Comparison of ENCODE assay signal across 8 cellular contexts in genomic region chr6:29941476-29941875, GRCh38. TPM values are rescaled to one million over a fixed set of nuclear protein-coding genes. Genes with fewer than 3 reads are reported as not detected.
A peak's percentile ranks its signal among the peaks of the same experiment; 100 is the strongest.
DNase-seq lines count a peak whose midpoint lies in the region; ATAC-seq and TF ChIP-seq lines count a peak whose summit lies in the region.

No MANE protein-coding gene starts in this region.

- H2BK120ac ChIP-seq in trophoblast cell (ENCODE audit: insufficient read depth, low read length, poor library complexity) = no peak overlapping the region

- H3K14ac ChIP-seq in trophoblast cell (ENCODE audit: low read length) = no peak overlapping the region

- no peak overlapping the region for H2BK5ac ChIP-seq in trophoblast cell (ENCODE audit: low read depth, low read length, poor library complexity)

- H3K4me1 Mint-ChIP-seq in activated T-cell treated with anti-CD3 and anti-CD28 coated beads, Interleukin-2, amount 50 U/mL, for 24 hours (ENCODE audit: low read depth) = peaks cover 48% of the 10 kb centered on the region
- H3K4me1 Mint-ChIP-seq in activated T-helper 17 cell treated with anti-CD3 and anti-CD28 coated beads, Interleukin-2, amount 50 U/mL, for 72 hours = peaks cover 20% of the 10 kb centered on the region

- no peak overlapping the region for H3K18ac ChIP-seq in trophoblast cell (ENCODE audit: low read length)

- no peak overlapping the region for H2AFZ ChIP-seq in trophoblast cell (ENCODE audit: insufficient read depth, low read length, poor library complexity)

- no peak overlapping the region for H2AK5ac ChIP-seq in trophoblast cell (ENCODE audit: low read length)

- no peak overlapping the region for H3K4me2 ChIP-seq in trophoblast cell (ENCODE audit: low read length)

- H3K79me2 ChIP-seq in trophoblast cell (ENCODE audit: control insufficient read depth, insufficient read depth, low read length, poor library complexity) = no peaks in the 10 kb centered on the region

- no peaks in the 10 kb centered on the region for H3K79me1 ChIP-seq in trophoblast cell (ENCODE audit: low read length)

- no peak overlapping the region for H3K9ac ChIP-seq in trophoblast cell (ENCODE audit: low read length)

- H3K27me3 ChIP-seq in kidney epithelial cell (ENCODE audit: control insufficient read depth, insufficient read depth, low read length) (no peaks in the 10 kb centered on the region), thymus (ENCODE audit: control insufficient read depth, insufficient read depth) (no peaks in the 10 kb centered on the region), trophoblast cell (ENCODE audit: insufficient read depth, low read length) (peaks cover 15% of the 10 kb centered on the region)

- ATAC-seq in activated T-helper 17 cell treated with anti-CD3 and anti-CD28 coated beads, Interleukin-2, amount 50 U/mL, for 72 hours (replicated peaks) = no peak

- no peak for TF ChIP-seq CTCF in kidney epithelial cell (IDR thresholded peaks at IDR 0.05; ENCODE audit: insufficient read depth, low read length, poor library complexity, severe bottlenecking)

- H3K27ac Mint-ChIP-seq in activated T-cell treated with anti-CD3 and anti-CD28 coated beads, Interleukin-2, amount 50 U/mL, for 24 hours = peak overlapping the region; percentile 99
- H3K27ac Mint-ChIP-seq in activated T-helper 17 cell treated with anti-CD3 and anti-CD28 coated beads, Interleukin-2, amount 50 U/mL, for 72 hours = peak overlapping the region; percentile 100

- no peak overlapping the region for H3K4ac ChIP-seq in trophoblast cell (ENCODE audit: low read depth, low read length)

- DNase-seq in activated T-cell treated with anti-CD3 and anti-CD28 coated beads, Interleukin-2, amount 50 U/mL, for 24 hours = no peak
- DNase-seq in activated T-cell treated with anti-CD3 and anti-CD28 coated beads for 4 hours (no peak), kidney epithelial cell (ENCODE audit: low read depth) (no peak), COR-L47 (lab: John Stamatoyannopoulos, UW) (no peak), iPS-NIHi7 (ENCODE audit: extremely low spot score) (no peak), trophoblast cell (no peak)

- no peaks in the 10 kb centered on the region for H3K9me3 ChIP-seq in thymus (ENCODE audit: control insufficient read depth)
- peaks cover 4% of the 10 kb centered on the region for H3K9me3 ChIP-seq in trophoblast cell (ENCODE audit: insufficient read depth, low read depth, low read length)

- no peak overlapping the region for H3K23ac ChIP-seq in trophoblast cell (ENCODE audit: low read length)

- H3K36me3 Mint-ChIP-seq in activated T-cell treated with anti-CD3 and anti-CD28 coated beads, Interleukin-2, amount 50 U/mL, for 24 hours (ENCODE audit: low read depth) = peaks cover 46% of the 10 kb centered on the region
- peaks cover 51% of the 10 kb centered on the region for H3K36me3 Mint-ChIP-seq in activated T-helper 17 cell treated with anti-CD3 and anti-CD28 coated beads, Interleukin-2, amount 50 U/mL, for 72 hours (ENCODE audit: low read depth)

- H3K9me3 Mint-ChIP-seq in activated T-cell treated with anti-CD3 and anti-CD28 coated beads, Interleukin-2, amount 50 U/mL, for 24 hours = peaks cover 4% of the 10 kb centered on the region
- H3K9me3 Mint-ChIP-seq in activated T-helper 17 cell treated with anti-CD3 and anti-CD28 coated beads, Interleukin-2, amount 50 U/mL, for 72 hours = no peaks in the 10 kb centered on the region

- peak overlapping the region; percentile 89 for H3K27ac ChIP-seq in thymus (ENCODE audit: low read depth)
- H3K27ac ChIP-seq in trophoblast cell (ENCODE audit: low read depth, low read length) = no peak overlapping the region

- peak overlapping the region; percentile 96 for H3K4me3 Mint-ChIP-seq in activated T-cell treated with anti-CD3 and anti-CD28 coated beads, Interleukin-2, amount 50 U/mL, for 24 hours
- peak overlapping the region; percentile 99 for H3K4me3 Mint-ChIP-seq in activated T-helper 17 cell treated with anti-CD3 and anti-CD28 coated beads, Interleukin-2, amount 50 U/mL, for 72 hours

- H3K4me1 ChIP-seq in thymus (ENCODE audit: control insufficient read depth, insufficient read depth, low read length) (peaks cover 17% of the 10 kb centered on the region), trophoblast cell (ENCODE audit: control insufficient read depth in 1 of 2, insufficient read depth in 2 of 2, low read length in 2 of 2) (peaks cover 0 to 4% of the 10 kb centered on the region in 2 experiments)

- H4K91ac ChIP-seq in trophoblast cell (ENCODE audit: low read depth, low read length) = no peak overlapping the region

- H3K27me3 Mint-ChIP-seq in activated T-cell treated with anti-CD3 and anti-CD28 coated beads, Interleukin-2, amount 50 U/mL, for 24 hours = no peaks in the 10 kb centered on the region
- H3K27me3 Mint-ChIP-seq in activated T-helper 17 cell treated with anti-CD3 and anti-CD28 coated beads, Interleukin-2, amount 50 U/mL, for 72 hours = no peaks in the 10 kb centered on the region

- no peaks in the 10 kb centered on the region for H3K36me3 ChIP-seq in kidney epithelial cell (ENCODE audit: control insufficient read depth, insufficient read depth, low read length)
- H3K36me3 ChIP-seq in thymus (ENCODE audit: control insufficient read depth, insufficient read depth) = peaks cover 29% of the 10 kb centered on the region
- no peaks in the 10 kb centered on the region for H3K36me3 ChIP-seq in trophoblast cell (ENCODE audit: control insufficient read depth in 1 of 2, insufficient read depth in 2 of 2, low read length in 2 of 2)

- 19% methylated on average over 1 of the region's 1 CpG for WGBS in thymus
- no CpG with 5 or more reads among the region's 1 CpG for WGBS in trophoblast cell (ENCODE audit: extremely low coverage, insufficient coverage, insufficient read length)

- H4K12ac ChIP-seq in trophoblast cell (ENCODE audit: low read depth, low read length) = no peak overlapping the region

- H2BK12ac ChIP-seq in trophoblast cell (ENCODE audit: low read length) = no peak overlapping the region

- H4K8ac ChIP-seq in trophoblast cell (ENCODE audit: low read depth, low read length) = no peak overlapping the region

- H3K4me3 ChIP-seq in kidney epithelial cell (ENCODE audit: low read depth, low read length) (peak overlapping the region; percentile 62), thymus (ENCODE audit: low read length) (peak overlapping the region; percentile 95), trophoblast cell (ENCODE audit: low read depth, low read length) (no peak overlapping the region)

RNA-seq across cellular contexts. Expression of gene HLA-A, which starts 0.9 kb away (rescaled TPM):
- total RNA-seq in activated T-helper 17 cell treated with anti-CD3 and anti-CD28 coated beads, Interleukin-2, amount 50 U/mL, for 72 hours = 1,000 to 10,000 TPM; 1,094 to 1,926 TPM
- total RNA-seq in kidney epithelial cell = 832 and 921 TPM in 2 replicates
- polyA plus RNA-seq in thymus = 1,655 TPM
- 12.3 and 12.5 TPM in 2 replicates for polyA plus RNA-seq in trophoblast cell (2013)
